ENCODE assay signal across 17 cellular contexts in genomic region chr11:70544774-70545625, GRCh38.
DNase-seq lines count a peak whose midpoint lies in the region; ATAC-seq, FAIRE-seq and TF ChIP-seq lines count a peak whose summit lies in the region.
"Had no signal": no experiment of that assay in that cellular context is flagged by ENCODE, and none has a peak within 500 bp of the region (broad histone marks: within the 10 kb centered on the region; RNA-seq: fewer than 3 reads in every experiment).

No MANE protein-coding gene starts in this region.

- H3K27ac Mint-ChIP-seq in activated CD8-positive, alpha-beta memory T cell treated with anti-CD3 and anti-CD28 coated beads, Interleukin-2, amount 10 ng/mL, durations not matched to agents 7 days and 5 days, result no peak overlapping the region
- H3K27ac Mint-ChIP-seq: activated T-cell treated with anti-CD3 and anti-CD28 coated beads, Interleukin-2, amount 50 U/mL, for 72 hours; mesothelial cell of epicardium; type B pancreatic cell had no signal

- no peak overlapping the region for H3K9ac ChIP-seq in K562 (ENCODE audit: insufficient read depth in 1 of 2, low read depth in 2 of 2, low read length in 2 of 2)
- no peak overlapping the region for H3K9ac ChIP-seq in mesenchymal stem cell (ENCODE audit: low read length)

- no peak for TF ChIP-seq RAD21 in K562 (CRISPR knock-in tag; conservative IDR thresholded peaks at IDR 0.05 in 1 of 2, IDR thresholded peaks at IDR 0.05 in 1 of 2)

- H3K9me3 ChIP-seq in K562 (replicated peaks; ENCODE audit: control insufficient read depth, insufficient read depth, low read depth, low read length) (no peaks in the 10 kb centered on the region), mesenchymal stem cell (ENCODE audit: control insufficient read depth, low read length) (no peaks in the 10 kb centered on the region)
- H3K9me3 ChIP-seq: psoas muscle had no signal

- H3K27me3 Mint-ChIP-seq in activated CD8-positive, alpha-beta memory T cell treated with anti-CD3 and anti-CD28 coated beads, Interleukin-2, amount 10 ng/mL, durations not matched to agents 7 days and 5 days, result no peaks in the 10 kb centered on the region

- H3K27me3 ChIP-seq in K562 (ENCODE audit: control insufficient read depth in 2 of 2, insufficient read depth in 2 of 2, low read length in 2 of 2) (peaks cover 17 to 85% of the 10 kb centered on the region in 2 experiments), mesenchymal stem cell (ENCODE audit: control insufficient read depth in 1 of 2, insufficient read depth in 1 of 2, low read length in 2 of 2) (peaks cover 9 to 12% of the 10 kb centered on the region in 2 experiments)

- H3K4ac ChIP-seq in mesenchymal stem cell (ENCODE audit: low read depth in 1 of 2, low read length in 2 of 2), result no peak overlapping the region

- no peak overlapping the region for H3K4me3 ChIP-seq in K562
- no peak overlapping the region for H3K4me3 ChIP-seq in mesenchymal stem cell (ENCODE audit: insufficient read depth in 1 of 2, low read depth in 1 of 2, low read length in 2 of 2)
- H3K4me3 ChIP-seq: psoas muscle had no signal

- intact Hi-C loops in K562 (cut with micrococcal nuclease), result no loop called here

- no peak overlapping the region for H3K4me2 ChIP-seq in K562 (ENCODE audit: insufficient read depth, low read length)
- no peak overlapping the region for H3K4me2 ChIP-seq in mesenchymal stem cell (ENCODE audit: low read length, poor library complexity, severe bottlenecking)

- H3K14ac ChIP-seq in mesenchymal stem cell (ENCODE audit: low read length in 2 of 2), result no peak overlapping the region

- in situ Hi-C loops in K562 (cut with MboI), result no loop called here

- H3K79me1 ChIP-seq in mesenchymal stem cell (replicated peaks; ENCODE audit: low read length, poor library complexity, severe bottlenecking), result peaks cover 2% of the 10 kb centered on the region

- H2BK15ac ChIP-seq in mesenchymal stem cell (ENCODE audit: low read depth, poor library complexity, severe bottlenecking), result no peak overlapping the region

- no peaks in the 10 kb centered on the region for H3K9me1 ChIP-seq in K562 (ENCODE audit: control insufficient read depth, insufficient read depth, low read length)

- H2BK12ac ChIP-seq in mesenchymal stem cell (ENCODE audit: low read length in 2 of 2), result no peak overlapping the region

- H4K91ac ChIP-seq in mesenchymal stem cell (ENCODE audit: low read length), result no peak overlapping the region

- no peak overlapping the region for H4K8ac ChIP-seq in mesenchymal stem cell (ENCODE audit: low read length)

- H3K27ac ChIP-seq in K562 (ENCODE audit: extremely low read depth, low read depth, low read length) (no peak overlapping the region), mesenchymal stem cell (ENCODE audit: low read length, poor library complexity, severe bottlenecking) (no peak overlapping the region)
- H3K27ac ChIP-seq: psoas muscle had no signal

- FAIRE-seq in K562 (lab: Jason Lieb, UNC), result no peak
- FAIRE-seq: GM12891 had no signal

- no peak overlapping the region for H2AK5ac ChIP-seq in mesenchymal stem cell (ENCODE audit: low read length, severe bottlenecking)

- no peak overlapping the region for H2BK120ac ChIP-seq in mesenchymal stem cell (ENCODE audit: low read depth, low read length)

- H3K23ac ChIP-seq in mesenchymal stem cell (ENCODE audit: low read length in 2 of 2), result no peak overlapping the region

- H2AFZ ChIP-seq in K562 (ENCODE audit: low read depth, low read length) (no peak overlapping the region), mesenchymal stem cell (ENCODE audit: low read depth, low read length) (no peak overlapping the region)

- H3K18ac ChIP-seq in mesenchymal stem cell (ENCODE audit: low read depth in 1 of 2, low read length in 2 of 2), result no peak overlapping the region

- H3K4me1 Mint-ChIP-seq in activated CD8-positive, alpha-beta memory T cell treated with anti-CD3 and anti-CD28 coated beads, Interleukin-2, amount 10 ng/mL, durations not matched to agents 7 days and 5 days, result no peaks in the 10 kb centered on the region

- 1% methylated on average over 29 of the region's 37 CpGs for WGBS in K562 (ENCODE audit: insufficient coverage, low coverage, missing lambda C conversion rate)
- 79% methylated on average over 36 of the region's 37 CpGs for WGBS in mesenchymal stem cell

- H3K4me1 ChIP-seq in K562 (replicated peaks in 1 of 2; ENCODE audit: control insufficient read depth in 2 of 2, insufficient read depth in 2 of 2, low read length in 2 of 2) (peaks cover 0 to 10% of the 10 kb centered on the region in 2 experiments; a peak in 2 of 5 replicates), mesenchymal stem cell (ENCODE audit: control insufficient read depth, insufficient read depth, low read depth, low read length) (peaks cover 9% of the 10 kb centered on the region)
- H3K4me1 ChIP-seq: psoas muscle had no signal

- POLR2A ChIA-PET in K562 (lab: Yijun Ruan, JAX), result interaction anchor here (0.8 to 1.1 kb wide), 2 partner anchors 11 to 18 kb away, joined by 3 read pairs; no protein-coding TSS in a partner anchor

- no peak overlapping the region for H2BK5ac ChIP-seq in mesenchymal stem cell (ENCODE audit: low read depth, low read length, poor library complexity, severe bottlenecking)

- no peak overlapping the region for H3K4me3 Mint-ChIP-seq in activated CD8-positive, alpha-beta memory T cell treated with anti-CD3 and anti-CD28 coated beads, Interleukin-2, amount 10 ng/mL, durations not matched to agents 7 days and 5 days
- H3K4me3 Mint-ChIP-seq: activated T-cell treated with anti-CD3 and anti-CD28 coated beads, Interleukin-2, amount 50 U/mL, for 72 hours; mesothelial cell of epicardium; type B pancreatic cell had no signal

- no peaks in the 10 kb centered on the region for H3K36me3 Mint-ChIP-seq in activated CD8-positive, alpha-beta memory T cell treated with anti-CD3 and anti-CD28 coated beads, Interleukin-2, amount 10 ng/mL, durations not matched to agents 7 days and 5 days
- H3K36me3 Mint-ChIP-seq: mesothelial cell of epicardium, type B pancreatic cell had no signal

- TF ChIP-seq CTCF in K562 (IDR thresholded peaks at IDR 0.05 in 2 of 3, conservative IDR thresholded peaks at IDR 0.05 in 1 of 3; ENCODE audit: insufficient read depth in 2 of 3, low read depth in 1 of 3, low read length in 3 of 3), result no peak

- H3K36me3 ChIP-seq in K562 (ENCODE audit: control insufficient read depth, insufficient read depth, low read length) (no peaks in the 10 kb centered on the region), mesenchymal stem cell (ENCODE audit: control insufficient read depth in 1 of 2, insufficient read depth in 2 of 2, low read depth in 1 of 2, low read length in 2 of 2) (no peaks in the 10 kb centered on the region)

- TF ChIP-seq EP300 in K562 (IDR thresholded peaks at IDR 0.05; ENCODE audit: low read length), result no peak

- H3K9me3 Mint-ChIP-seq in activated CD8-positive, alpha-beta memory T cell treated with anti-CD3 and anti-CD28 coated beads, Interleukin-2, amount 10 ng/mL, durations not matched to agents 7 days and 5 days (ENCODE audit: low read depth), result no peaks in the 10 kb centered on the region
- H3K9me3 Mint-ChIP-seq: mesothelial cell of epicardium, type B pancreatic cell had no signal

- ATAC-seq in K562, result no peak
- ATAC-seq in HG03432 (IDR thresholded peaks at IDR 0.05; ENCODE audit: unreplicated experiment), result no peak
- no peak for ATAC-seq in activated CD8-positive, alpha-beta memory T cell treated with anti-CD3 and anti-CD28 coated beads, Interleukin-2, amount 10 ng/mL, durations not matched to agents 7 days and 5 days
- ATAC-seq: activated T-cell treated with anti-CD3 and anti-CD28 coated beads, Interleukin-2, amount 50 U/mL, for 72 hours; psoas muscle had no signal

- peak; percentile 89 for DNase-seq in A172 (ENCODE audit: low spot score)
- peak; percentile 40 for DNase-seq in HT1080 (ENCODE audit: low read depth)
- no peak for DNase-seq in K562 (ENCODE audit: extremely low read depth in 1 of 4, low spot score in 3 of 4)
- peak; percentile 22 for DNase-seq in mesenchymal stem cell
- DNase-seq in stimulated activated CD4-positive, alpha-beta T cell treated with anti-CD3 and anti-CD28 coated beads, Interleukin-2, amount 100 ng/mL, for 48 hours, result no peak
- DNase-seq in activated CD8-positive, alpha-beta memory T cell treated with anti-CD3 and anti-CD28 coated beads, Interleukin-2, amount 10 ng/mL, durations not matched to agents 7 days and 5 days, result no peak
- no peak for DNase-seq in NCI-H1694 treated with DMSO at 0.1 percent for 48 hours (lab: John Stamatoyannopoulos, UW)
- DNase-seq: activated T-cell treated with anti-CD3 and anti-CD28 coated beads, Interleukin-2, amount 50 U/mL, for 72 hours; cortex of kidney; NCI-H2081 treated with DMSO at 0.1 percent for 48 hours; stimulated activated CD4-positive, alpha-beta T cell treated with anti-CD3 and anti-CD28 coated beads, Interleukin-2, amount 100 ng/mL, for 24 hours; SW 1271 had no signal

- CTCF ChIA-PET in K562 (lab: Yijun Ruan, JAX; ENCODE audit: low intra/inter-chr PET ratio), result no interaction called here
- CTCF ChIA-PET in activated CD8-positive, alpha-beta memory T cell treated with anti-CD3 and anti-CD28 coated beads, Interleukin-2, amount 10 ng/mL, durations not matched to agents 7 days and 5 days (lab: Charles Lee), result no interaction called here

- H3K79me2 ChIP-seq in K562 (ENCODE audit: control insufficient read depth, insufficient read depth, low read length), result no peaks in the 10 kb centered on the region

- no TSS peak for BruUV-seq in K562 (replicated peaks; lab: Mats Ljungman, UMichigan)

- TF ChIP-seq POLR2A in K562 (conservative IDR thresholded peaks at IDR 0.05), result no peak

- peaks cover 5% of the 10 kb centered on the region for H4K20me1 ChIP-seq in K562 (replicated peaks; ENCODE audit: control insufficient read depth, insufficient read depth, low read length)

TF ChIP-seq in K562, 482 proteins besides CTCF, POLR2A, EP300 and RAD21:
- TF ChIP-seq, protein P1, sequence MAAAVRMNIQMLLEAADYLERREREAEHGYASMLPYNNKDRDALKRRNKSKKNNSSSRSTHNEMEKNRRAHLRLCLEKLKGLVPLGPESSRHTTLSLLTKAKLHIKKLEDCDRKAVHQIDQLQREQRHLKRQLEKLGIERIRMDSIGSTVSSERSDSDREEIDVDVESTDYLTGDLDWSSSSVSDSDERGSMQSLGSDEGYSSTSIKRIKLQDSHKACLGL (CRISPR knock-in tag; IDR thresholded peaks at IDR 0.05; ENCODE audit: borderline replicate concordance, poor library complexity, severe bottlenecking), result no peak
- TF ChIP-seq, protein P2, sequence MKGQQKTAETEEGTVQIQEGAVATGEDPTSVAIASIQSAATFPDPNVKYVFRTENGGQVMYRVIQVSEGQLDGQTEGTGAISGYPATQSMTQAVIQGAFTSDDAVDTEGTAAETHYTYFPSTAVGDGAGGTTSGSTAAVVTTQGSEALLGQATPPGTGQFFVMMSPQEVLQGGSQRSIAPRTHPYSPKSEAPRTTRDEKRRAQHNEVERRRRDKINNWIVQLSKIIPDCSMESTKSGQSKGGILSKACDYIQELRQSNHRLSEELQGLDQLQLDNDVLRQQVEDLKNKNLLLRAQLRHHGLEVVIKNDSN (CRISPR knock-in tag; IDR thresholded peaks at IDR 0.05), result peak; percentile 45; the same call in 1 of the 2 replicates

Comparison
In these comparisons a context has a peak if more than half of its experiments do, and no peak if none do; other contexts are left out.
1. DNase-seq: peak in A172 (single experiment), HT1080 (single experiment) and mesenchymal stem cell (single experiment); none in K562 (0 of 4), stimulated activated CD4-positive, alpha-beta T cell treated with anti-CD3 and anti-CD28 coated beads, Interleukin-2, amount 100 ng/mL, for 48 hours (0 of 2), activated CD8-positive, alpha-beta memory T cell treated with anti-CD3 and anti-CD28 coated beads, Interleukin-2, amount 10 ng/mL, durations not matched to agents 7 days and 5 days (single experiment) and NCI-H1694 treated with DMSO at 0.1 percent for 48 hours (single experiment).